ENCODE assay signal across 30 cellular contexts in genomic region chr11:33645686-33646085, GRCh38. TPM values are rescaled to one million over a fixed set of nuclear protein-coding genes. Genes with fewer than 3 reads are reported as not detected.
"Had no signal": no experiment of that assay in that cellular context is flagged by ENCODE, and none has a peak within 500 bp of the region (broad histone marks: within the 10 kb centered on the region; RNA-seq: fewer than 3 reads in every experiment).

No MANE protein-coding gene starts in this region.

- DNase-seq: activated CD4-positive, alpha-beta memory T cell treated with anti-CD3 and anti-CD28 coated beads, Interleukin-2, amount 10 ng/mL, durations not matched to agents 7 days and 5 days; activated CD4-positive, alpha-beta T cell treated with anti-CD3 and anti-CD28 coated beads, Interleukin-2, amount 50 U/mL, for 1 hour; activated CD4-positive, CD25-positive, alpha-beta regulatory T cell; activated gamma-delta T cell; activated naive CD4-positive, alpha-beta T cell treated with anti-CD3 and anti-CD28 coated beads, Interleukin-2, amount 10 ng/mL, durations not matched to agents 7 days and 5 days; activated naive CD8-positive, alpha-beta T cell treated with anti-CD3 and anti-CD28 coated beads, Interleukin-2, amount 10 ng/mL, durations not matched to agents 7 days and 5 days; activated T-cell treated with anti-CD3 and anti-CD28 coated beads for 4 hours; activated T-cell treated with anti-CD3 and anti-CD28 coated beads, Interleukin-2, amount 50 U/mL, for 48 hours; body of pancreas; central memory CD4-positive, alpha-beta T cell; Kasumi-1; NCI-H1105 treated with DMSO at 0.1 percent for 48 hours; NCI-H1694 treated with DMSO at 0.1 percent for 48 hours; NCI-H2029 treated with DMSO at 0.1 percent for 48 hours; NCI-H526; NK-92 treated with Interleukin-12 subunit alpha and Interleukin-12 subunit beta, amount 100 ng/mL, for 24 hours; OCI-M1; Right ventricle myocardium superior; RPMI8226; SJCRH30; SK-N-SH; T-helper 1 cell had no signal

- H3K9me2 ChIP-seq: SK-N-SH had no signal

- H3K4me1 Mint-ChIP-seq: activated naive CD4-positive, alpha-beta T cell treated with anti-CD3 and anti-CD28 coated beads, Interleukin-2, amount 10 ng/mL, durations not matched to agents 7 days and 5 days; activated naive CD8-positive, alpha-beta T cell treated with anti-CD3 and anti-CD28 coated beads, Interleukin-2, amount 10 ng/mL, durations not matched to agents 7 days and 5 days; activated T-helper 17 cell treated with anti-CD3 and anti-CD28 coated beads, Interleukin-2, amount 50 U/mL, for 72 hours had no signal

- H3K4me1 ChIP-seq: body of pancreas, SJCRH30 had no signal

- ATAC-seq: activated T-helper 17 cell treated with anti-CD3 and anti-CD28 coated beads, Interleukin-2, amount 50 U/mL, for 72 hours; body of pancreas; K562; Panc1 had no signal

- H3K36me3 ChIP-seq: ascending aorta, SJCRH30 had no signal

- H3K4me2 ChIP-seq: SK-N-SH had no signal

- H3K9me3 Mint-ChIP-seq: activated CD4-positive, alpha-beta memory T cell treated with anti-CD3 and anti-CD28 coated beads, Interleukin-2, amount 10 ng/mL, durations not matched to agents 7 days and 5 days; activated naive CD4-positive, alpha-beta T cell treated with anti-CD3 and anti-CD28 coated beads, Interleukin-2, amount 10 ng/mL, durations not matched to agents 7 days and 5 days; activated naive CD8-positive, alpha-beta T cell treated with anti-CD3 and anti-CD28 coated beads, Interleukin-2, amount 10 ng/mL, durations not matched to agents 7 days and 5 days; activated T-helper 17 cell treated with anti-CD3 and anti-CD28 coated beads, Interleukin-2, amount 50 U/mL, for 72 hours had no signal

- H3K36me3 Mint-ChIP-seq: activated naive CD4-positive, alpha-beta T cell treated with anti-CD3 and anti-CD28 coated beads, Interleukin-2, amount 10 ng/mL, durations not matched to agents 7 days and 5 days; activated naive CD8-positive, alpha-beta T cell treated with anti-CD3 and anti-CD28 coated beads, Interleukin-2, amount 10 ng/mL, durations not matched to agents 7 days and 5 days had no signal

- H3K4me3 Mint-ChIP-seq: activated CD4-positive, alpha-beta memory T cell treated with anti-CD3 and anti-CD28 coated beads, Interleukin-2, amount 10 ng/mL, durations not matched to agents 7 days and 5 days; activated naive CD4-positive, alpha-beta T cell treated with anti-CD3 and anti-CD28 coated beads, Interleukin-2, amount 10 ng/mL, durations not matched to agents 7 days and 5 days; activated naive CD8-positive, alpha-beta T cell treated with anti-CD3 and anti-CD28 coated beads, Interleukin-2, amount 10 ng/mL, durations not matched to agents 7 days and 5 days; activated T-helper 17 cell treated with anti-CD3 and anti-CD28 coated beads, Interleukin-2, amount 50 U/mL, for 72 hours had no signal

- H3K27me3 ChIP-seq: ascending aorta, body of pancreas, SJCRH30 had no signal

- H3K9ac ChIP-seq: SK-N-SH had no signal

- H3K27ac ChIP-seq: ascending aorta, body of pancreas, SJCRH30, VCaP had no signal

- H3K9me3 ChIP-seq: ascending aorta, body of pancreas, SJCRH30, SK-N-SH had no signal

- H3K4me3 ChIP-seq: ascending aorta, body of pancreas, K562, SJCRH30 had no signal

- H3K27ac Mint-ChIP-seq: activated CD4-positive, alpha-beta memory T cell treated with anti-CD3 and anti-CD28 coated beads, Interleukin-2, amount 10 ng/mL, durations not matched to agents 7 days and 5 days; activated naive CD4-positive, alpha-beta T cell treated with anti-CD3 and anti-CD28 coated beads, Interleukin-2, amount 10 ng/mL, durations not matched to agents 7 days and 5 days; activated naive CD8-positive, alpha-beta T cell treated with anti-CD3 and anti-CD28 coated beads, Interleukin-2, amount 10 ng/mL, durations not matched to agents 7 days and 5 days; activated T-helper 17 cell treated with anti-CD3 and anti-CD28 coated beads, Interleukin-2, amount 50 U/mL, for 72 hours had no signal

RNA-seq across cellular contexts. Expression of gene C11orf91, which starts 54.9 kb away (rescaled TPM):
- total RNA-seq: activated CD4-positive, alpha-beta memory T cell treated with anti-CD3 and anti-CD28 coated beads, Interleukin-2, amount 10 ng/mL, durations not matched to agents 7 days and 5 days; activated CD8-positive, alpha-beta memory T cell treated with anti-CD3 and anti-CD28 coated beads for 36 hours; activated T-helper 17 cell treated with anti-CD3 and anti-CD28 coated beads, Interleukin-2, amount 50 U/mL, for 72 hours; ascending aorta; body of pancreas; bronchial epithelial cell; K562; NCI-H460; Right ventricle myocardium superior; SJCRH30 had no signal
